1 cellular context compared by ENCODE assay signal in the genomic region with DNA sequence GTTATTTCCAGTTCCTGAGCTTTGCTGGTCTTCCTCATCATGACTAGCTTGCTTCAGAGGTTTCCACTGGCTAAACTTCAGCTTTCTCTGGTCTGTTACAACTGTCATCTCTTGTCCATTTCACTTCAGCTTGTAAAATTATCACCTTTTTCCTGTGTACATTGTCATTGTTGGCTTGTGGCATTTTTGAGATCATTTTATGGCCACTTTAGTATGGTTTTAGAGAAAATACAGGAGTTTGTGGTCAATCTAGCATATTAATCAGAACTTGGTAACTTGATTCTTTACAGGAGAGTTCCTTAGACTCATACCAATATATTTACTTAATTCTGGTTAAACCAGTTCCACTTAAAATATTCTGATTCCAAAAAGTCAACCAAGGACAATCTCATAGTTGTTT.
TF ChIP-seq lines count a peak whose summit lies in the region.

No MANE protein-coding gene starts in this region.

TF ChIP-seq in HCT116, 20 proteins besides CTCF, POLR2A, EP300 and RAD21 (continued from another document):
- TF ChIP-seq, protein P1, sequence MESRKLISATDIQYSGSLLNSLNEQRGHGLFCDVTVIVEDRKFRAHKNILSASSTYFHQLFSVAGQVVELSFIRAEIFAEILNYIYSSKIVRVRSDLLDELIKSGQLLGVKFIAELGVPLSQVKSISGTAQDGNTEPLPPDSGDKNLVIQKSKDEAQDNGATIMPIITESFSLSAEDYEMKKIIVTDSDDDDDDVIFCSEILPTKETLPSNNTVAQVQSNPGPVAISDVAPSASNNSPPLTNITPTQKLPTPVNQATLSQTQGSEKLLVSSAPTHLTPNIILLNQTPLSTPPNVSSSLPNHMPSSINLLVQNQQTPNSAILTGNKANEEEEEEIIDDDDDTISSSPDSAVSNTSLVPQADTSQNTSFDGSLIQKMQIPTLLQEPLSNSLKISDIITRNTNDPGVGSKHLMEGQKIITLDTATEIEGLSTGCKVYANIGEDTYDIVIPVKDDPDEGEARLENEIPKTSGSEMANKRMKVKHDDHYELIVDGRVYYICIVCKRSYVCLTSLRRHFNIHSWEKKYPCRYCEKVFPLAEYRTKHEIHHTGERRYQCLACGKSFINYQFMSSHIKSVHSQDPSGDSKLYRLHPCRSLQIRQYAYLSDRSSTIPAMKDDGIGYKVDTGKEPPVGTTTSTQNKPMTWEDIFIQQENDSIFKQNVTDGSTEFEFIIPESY (IDR thresholded peaks at IDR 0.05; ENCODE audit: extremely low read depth, insufficient replicate concordance, low read length): no peak
- TF ChIP-seq, protein P2, sequence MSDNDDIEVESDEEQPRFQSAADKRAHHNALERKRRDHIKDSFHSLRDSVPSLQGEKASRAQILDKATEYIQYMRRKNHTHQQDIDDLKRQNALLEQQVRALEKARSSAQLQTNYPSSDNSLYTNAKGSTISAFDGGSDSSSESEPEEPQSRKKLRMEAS (IDR thresholded peaks at IDR 0.05): no peak
- no peak for TF ChIP-seq SP1 (IDR thresholded peaks at IDR 0.05; ENCODE audit: low read depth)
- no peak for TF ChIP-seq SRF (IDR thresholded peaks at IDR 0.05; ENCODE audit: low read depth)
- no peak for TF ChIP-seq ZFX (IDR thresholded peaks at IDR 0.05)
- no peak for TF ChIP-seq TCF7L2 (IDR thresholded peaks at IDR 0.05; ENCODE audit: borderline replicate concordance, extremely low read depth, insufficient read depth, insufficient read length)
- no peak for TF ChIP-seq ZNF274 (IDR thresholded peaks at IDR 0.05; ENCODE audit: low read depth, low read length)
